In genomic region chr20:59082981-59083380, GRCh38 we compare ENCODE assay signal across 15 cellular contexts. TPM values are rescaled to one million over a fixed set of nuclear protein-coding genes. Genes with fewer than 3 reads are reported as not detected.
DNase-seq lines count a peak whose midpoint lies in the region; ATAC-seq, FAIRE-seq and TF ChIP-seq lines count a peak whose summit lies in the region.
"Had no signal": no experiment of that assay in that cellular context is flagged by ENCODE, and none has a peak within 500 bp of the region (broad histone marks: within the 10 kb centered on the region; RNA-seq: fewer than 3 reads in every experiment).

No MANE protein-coding gene starts in this region.

- TF ChIP-seq CTCF in MCF 10A (IDR thresholded peaks at IDR 0.05; ENCODE audit: unreplicated experiment) = no peak
- TF ChIP-seq CTCF in breast epithelium (IDR thresholded peaks at IDR 0.05) = no peak
- no peak for TF ChIP-seq CTCF in foreskin keratinocyte (conservative IDR thresholded peaks at IDR 0.05)

- no peak overlapping the region for H3K4me3 Mint-ChIP-seq in MCF 10A (ENCODE audit: unreplicated experiment)

- CTCF ChIA-PET in MCF 10A (lab: Yijun Ruan, JAX) = interaction anchor here (0.6 to 1.4 kb wide), 6 partner anchors 11 to 238 kb away, joined by 3 to 7 read pairs (median 3); no protein-coding TSS in a partner anchor

- H3K27ac ChIP-seq in breast epithelium = peak overlapping the region in 1 of 2 donors; percentile 71
- H3K27ac ChIP-seq in foreskin keratinocyte = no peak overlapping the region
- H3K27ac ChIP-seq: 22Rv1, SJSA1, testis, WERI-Rb-1 had no signal

- BruUV-seq in MCF 10A (replicated peaks; lab: Mats Ljungman, UMichigan) = no TSS peak

- ATAC-seq in SK-N-SH treated with all-trans-retinoic acid at 6 μM for 48 hours (peak; percentile 62; the same call in 2 of the 3 replicates), foreskin keratinocyte (peak; percentile 76), GM19463 (IDR thresholded peaks at IDR 0.05; ENCODE audit: unreplicated experiment) (no peak), GM18909 (IDR thresholded peaks at IDR 0.05; ENCODE audit: poor library complexity, unreplicated experiment) (no peak)

- H3K4me1 ChIP-seq in breast epithelium (no peaks in the 10 kb centered on the region), foreskin keratinocyte (peaks cover 14% of the 10 kb centered on the region)
- H3K4me1 ChIP-seq: SJSA1, testis had no signal

- no peaks in the 10 kb centered on the region for H3K36me3 ChIP-seq in breast epithelium
- H3K36me3 ChIP-seq: SJSA1, WERI-Rb-1 had no signal

- H3K9me3 ChIP-seq in breast epithelium = no peaks in the 10 kb centered on the region
- H3K9me3 ChIP-seq: SJSA1, testis had no signal

- peak overlapping the region; percentile 8 for H3K27ac Mint-ChIP-seq in MCF 10A (ENCODE audit: low read depth, unreplicated experiment)

- peak; percentile 11 for DNase-seq in MCF 10A (ENCODE audit: unreplicated experiment)
- no peak for DNase-seq in breast epithelium (ENCODE audit: low spot score in 2 of 2)
- DNase-seq in foreskin keratinocyte = peak; percentile 69 to 91
- peak; percentile 78 for DNase-seq in urothelium cell line (ENCODE audit: low spot score)
- DNase-seq in activated naive CD4-positive, alpha-beta T cell (lab: John Stamatoyannopoulos, UW) = no peak
- DNase-seq: activated naive CD4-positive, alpha-beta T cell treated with anti-CD3 and anti-CD28 coated beads, Interleukin-2, amount 50 U/mL, for 16 hours; cerebellar nuclear complex; occipital lobe; testis; WERI-Rb-1 had no signal

- H3K9me3 Mint-ChIP-seq in MCF 10A (ENCODE audit: unreplicated experiment) = no peaks in the 10 kb centered on the region

- no peak overlapping the region for H3K4me3 ChIP-seq in breast epithelium
- H3K4me3 ChIP-seq: SJSA1, testis had no signal

- FAIRE-seq in urothelium cell line (lab: Jason Lieb, UNC) = peak; percentile 91

- intact Hi-C loops in MCF 10A (cut with micrococcal nuclease) (no loop called here), breast epithelium (cut with DNase I; ENCODE audit: low total_unique reads) (loop anchor here (10.0 kb wide), 1 partner anchor 322 kb away; no protein-coding TSS in a partner anchor)

- H3K27me3 ChIP-seq in breast epithelium = no peaks in the 10 kb centered on the region
- H3K27me3 ChIP-seq in foreskin keratinocyte = peaks cover 15% of the 10 kb centered on the region
- H3K27me3 ChIP-seq: testis had no signal

- H3K4me1 Mint-ChIP-seq in MCF 10A (ENCODE audit: insufficient read depth, unreplicated experiment) = peaks cover 25% of the 10 kb centered on the region

- POLR2A ChIA-PET in MCF 10A (lab: Yijun Ruan, JAX) = interaction anchor here (0.6 to 0.9 kb wide), 2 partner anchors 19 to 147 kb away, joined by 3 to 4 read pairs; no protein-coding TSS in a partner anchor

- peaks cover 1% of the 10 kb centered on the region for H3K27me3 Mint-ChIP-seq in MCF 10A (ENCODE audit: insufficient read depth, unreplicated experiment)

- no peak for TF ChIP-seq POLR2A in breast epithelium (IDR thresholded peaks at IDR 0.05)

- no peaks in the 10 kb centered on the region for H3K36me3 Mint-ChIP-seq in MCF 10A (ENCODE audit: insufficient read depth, unreplicated experiment)

TF ChIP-seq in SK-N-SH treated with all-trans-retinoic acid at 6 μM for 48 hours, 23 proteins besides CTCF, POLR2A, EP300 and RAD21:
- TF ChIP-seq ZNF70 (CRISPR knock-in tag; IDR thresholded peaks at IDR 0.05) (no peak), OSR1 (CRISPR knock-in tag; IDR thresholded peaks at IDR 0.05) (no peak), ZNF565 (CRISPR knock-in tag; conservative IDR thresholded peaks at IDR 0.05; ENCODE audit: low read depth) (no peak), RARB (CRISPR knock-in tag; IDR thresholded peaks at IDR 0.05) (no peak), GLIS3 (CRISPR knock-in tag; IDR thresholded peaks at IDR 0.05) (no peak), BACH2 (CRISPR knock-in tag; IDR thresholded peaks at IDR 0.05; ENCODE audit: borderline replicate concordance) (no peak), ZFP30 (CRISPR knock-in tag; IDR thresholded peaks at IDR 0.05) (no peak), ZFP3 (CRISPR knock-in tag; IDR thresholded peaks at IDR 0.05) (no peak), ISL1 (CRISPR knock-in tag; IDR thresholded peaks at IDR 0.05) (no peak), PATZ1 (CRISPR knock-in tag; IDR thresholded peaks at IDR 0.05; ENCODE audit: borderline replicate concordance) (no peak), PPARA (CRISPR knock-in tag; IDR thresholded peaks at IDR 0.05; ENCODE audit: borderline replicate concordance) (no peak), TOX (CRISPR knock-in tag; IDR thresholded peaks at IDR 0.05; ENCODE audit: borderline replicate concordance) (no peak), ESRRG (CRISPR knock-in tag; IDR thresholded peaks at IDR 0.05) (no peak), SNAI2 (CRISPR knock-in tag; IDR thresholded peaks at IDR 0.05) (no peak), CSDC2 (CRISPR knock-in tag; IDR thresholded peaks at IDR 0.05) (no peak)
- TF ChIP-seq, protein P1, sequence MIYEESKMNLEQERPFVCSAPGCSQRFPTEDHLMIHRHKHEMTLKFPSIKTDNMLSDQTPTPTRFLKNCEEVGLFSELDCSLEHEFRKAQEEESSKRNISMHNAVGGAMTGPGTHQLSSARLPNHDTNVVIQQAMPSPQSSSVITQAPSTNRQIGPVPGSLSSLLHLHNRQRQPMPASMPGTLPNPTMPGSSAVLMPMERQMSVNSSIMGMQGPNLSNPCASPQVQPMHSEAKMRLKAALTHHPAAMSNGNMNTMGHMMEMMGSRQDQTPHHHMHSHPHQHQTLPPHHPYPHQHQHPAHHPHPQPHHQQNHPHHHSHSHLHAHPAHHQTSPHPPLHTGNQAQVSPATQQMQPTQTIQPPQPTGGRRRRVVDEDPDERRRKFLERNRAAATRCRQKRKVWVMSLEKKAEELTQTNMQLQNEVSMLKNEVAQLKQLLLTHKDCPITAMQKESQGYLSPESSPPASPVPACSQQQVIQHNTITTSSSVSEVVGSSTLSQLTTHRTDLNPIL (CRISPR knock-in tag; IDR thresholded peaks at IDR 0.05; ENCODE audit: low read depth) = no peak
- TF ChIP-seq, protein P2, sequence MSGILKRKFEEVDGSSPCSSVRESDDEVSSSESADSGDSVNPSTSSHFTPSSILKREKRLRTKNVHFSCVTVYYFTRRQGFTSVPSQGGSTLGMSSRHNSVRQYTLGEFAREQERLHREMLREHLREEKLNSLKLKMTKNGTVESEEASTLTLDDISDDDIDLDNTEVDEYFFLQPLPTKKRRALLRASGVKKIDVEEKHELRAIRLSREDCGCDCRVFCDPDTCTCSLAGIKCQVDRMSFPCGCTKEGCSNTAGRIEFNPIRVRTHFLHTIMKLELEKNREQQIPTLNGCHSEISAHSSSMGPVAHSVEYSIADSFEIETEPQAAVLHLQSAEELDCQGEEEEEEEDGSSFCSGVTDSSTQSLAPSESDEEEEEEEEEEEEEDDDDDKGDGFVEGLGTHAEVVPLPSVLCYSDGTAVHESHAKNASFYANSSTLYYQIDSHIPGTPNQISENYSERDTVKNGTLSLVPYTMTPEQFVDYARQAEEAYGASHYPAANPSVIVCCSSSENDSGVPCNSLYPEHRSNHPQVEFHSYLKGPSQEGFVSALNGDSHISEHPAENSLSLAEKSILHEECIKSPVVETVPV (CRISPR knock-in tag; IDR thresholded peaks at IDR 0.05) = no peak
- TF ChIP-seq, protein P3, sequence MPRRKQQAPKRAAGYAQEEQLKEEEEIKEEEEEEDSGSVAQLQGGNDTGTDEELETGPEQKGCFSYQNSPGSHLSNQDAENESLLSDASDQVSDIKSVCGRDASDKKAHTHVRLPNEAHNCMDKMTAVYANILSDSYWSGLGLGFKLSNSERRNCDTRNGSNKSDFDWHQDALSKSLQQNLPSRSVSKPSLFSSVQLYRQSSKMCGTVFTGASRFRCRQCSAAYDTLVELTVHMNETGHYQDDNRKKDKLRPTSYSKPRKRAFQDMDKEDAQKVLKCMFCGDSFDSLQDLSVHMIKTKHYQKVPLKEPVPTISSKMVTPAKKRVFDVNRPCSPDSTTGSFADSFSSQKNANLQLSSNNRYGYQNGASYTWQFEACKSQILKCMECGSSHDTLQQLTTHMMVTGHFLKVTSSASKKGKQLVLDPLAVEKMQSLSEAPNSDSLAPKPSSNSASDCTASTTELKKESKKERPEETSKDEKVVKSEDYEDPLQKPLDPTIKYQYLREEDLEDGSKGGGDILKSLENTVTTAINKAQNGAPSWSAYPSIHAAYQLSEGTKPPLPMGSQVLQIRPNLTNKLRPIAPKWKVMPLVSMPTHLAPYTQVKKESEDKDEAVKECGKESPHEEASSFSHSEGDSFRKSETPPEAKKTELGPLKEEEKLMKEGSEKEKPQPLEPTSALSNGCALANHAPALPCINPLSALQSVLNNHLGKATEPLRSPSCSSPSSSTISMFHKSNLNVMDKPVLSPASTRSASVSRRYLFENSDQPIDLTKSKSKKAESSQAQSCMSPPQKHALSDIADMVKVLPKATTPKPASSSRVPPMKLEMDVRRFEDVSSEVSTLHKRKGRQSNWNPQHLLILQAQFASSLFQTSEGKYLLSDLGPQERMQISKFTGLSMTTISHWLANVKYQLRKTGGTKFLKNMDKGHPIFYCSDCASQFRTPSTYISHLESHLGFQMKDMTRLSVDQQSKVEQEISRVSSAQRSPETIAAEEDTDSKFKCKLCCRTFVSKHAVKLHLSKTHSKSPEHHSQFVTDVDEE (CRISPR knock-in tag; IDR thresholded peaks at IDR 0.05) = no peak
TF ChIP-seq in SK-N-SH treated with all-trans-retinoic acid at 6 μM for 48 hours: peak in this region for 0.

RNA-seq across cellular contexts. Expression of gene PRELID3B, which starts 40.4 kb away (rescaled TPM):
- total RNA-seq in MCF 10A (2022) (180 and 197 TPM in 2 replicates), breast epithelium (10 to 100 TPM; 43.7 to 55.4 (median 52.4) TPM), foreskin keratinocyte (83.8 and 90.7 TPM in 2 replicates)
- 39.6 and 49.8 TPM in 2 replicates for polyA plus RNA-seq in foreskin keratinocyte

RNA-seq across cellular contexts. Expression of gene ATP5F1E, which starts 50.8 kb away (rescaled TPM):
- 65.2 and 69.7 TPM in 2 replicates for total RNA-seq in MCF 10A (2022)
- total RNA-seq in breast epithelium = 10 to 100 TPM; 25.6 to 36.4 (median 31.4) TPM
- 57.0 and 58.0 TPM in 2 replicates for total RNA-seq in foreskin keratinocyte
- 89.9 and 91.1 TPM in 2 replicates for polyA plus RNA-seq in foreskin keratinocyte

Comparison
In these comparisons a context has a peak if more than half of its experiments do, and no peak if none do; other contexts are left out.
1. DNase-seq: peak in MCF 10A (single experiment), foreskin keratinocyte (2 of 2) and urothelium cell line (single experiment); none in breast epithelium (0 of 2) and activated naive CD4-positive, alpha-beta T cell (0 of 4).
2. ATAC-seq: peak in SK-N-SH treated with all-trans-retinoic acid at 6 μM for 48 hours (single experiment) and foreskin keratinocyte (single experiment); none in GM19463 (single experiment) and GM18909 (single experiment).